10 cellular contexts compared by ENCODE assay signal in the genomic region with DNA sequence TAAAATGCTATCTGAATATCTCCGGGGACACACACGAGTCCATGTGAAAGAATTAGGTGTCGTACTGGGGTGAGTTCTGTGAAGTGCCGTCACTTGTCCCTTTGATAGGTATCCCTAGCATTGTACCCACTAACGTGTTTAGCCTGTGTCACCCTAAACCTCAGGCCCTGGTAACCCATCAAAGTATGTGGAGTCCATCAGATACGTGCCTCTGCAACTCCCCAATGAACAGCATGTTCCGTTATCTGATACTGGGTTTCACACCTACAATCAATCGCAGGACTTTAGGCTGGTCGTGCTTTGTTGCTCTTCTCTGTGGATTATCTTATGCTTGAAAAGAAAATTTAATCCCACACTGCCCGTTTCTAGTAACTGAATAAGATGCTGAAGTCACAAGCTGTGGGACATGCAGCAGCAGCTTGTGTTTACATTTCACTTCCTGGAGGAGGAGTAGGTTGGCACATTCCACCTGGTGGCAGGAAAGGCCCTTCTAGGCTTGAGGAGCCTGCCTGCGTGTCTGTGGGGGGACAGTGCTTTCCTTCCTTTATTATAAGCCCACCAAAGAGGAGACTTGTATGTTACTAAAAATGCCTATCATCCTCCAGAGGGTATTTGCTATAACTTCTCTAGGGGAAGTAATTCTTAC.
A peak's percentile ranks its signal among the peaks of the same experiment; 100 is the strongest.
DNase-seq lines count a peak whose midpoint lies in the region; ATAC-seq, FAIRE-seq and TF ChIP-seq lines count a peak whose summit lies in the region.
"Had no signal": no experiment of that assay in that cellular context is flagged by ENCODE, and none has a peak within 500 bp of the region (broad histone marks: within the 10 kb centered on the region; RNA-seq: fewer than 3 reads in every experiment).

No MANE protein-coding gene starts in this region.

- H3K36me3 ChIP-seq in GM06990 (ENCODE audit: control insufficient read depth, insufficient read depth, low read length) (no peaks in the 10 kb centered on the region), RWPE2 (ENCODE audit: low read depth) (no peaks in the 10 kb centered on the region), small intestine (ENCODE audit: control insufficient read depth in 2 of 2, insufficient read depth in 2 of 2, low read length in 2 of 2) (no peaks in the 10 kb centered on the region), ascending aorta (peaks cover 13 to 27% of the 10 kb centered on the region in 2 donors)

- peaks cover 47% of the 10 kb centered on the region for H3K36me3 Mint-ChIP-seq in activated CD4-positive, alpha-beta T cell treated with anti-CD3 and anti-CD28 coated beads, Interleukin-2, amount 10 ng/mL, durations not matched to agents 7 days and 5 days (ENCODE audit: low read depth)

- H3K27ac Mint-ChIP-seq in activated CD4-positive, alpha-beta T cell treated with anti-CD3 and anti-CD28 coated beads, Interleukin-2, amount 10 ng/mL, durations not matched to agents 7 days and 5 days: no peak overlapping the region
- H3K27ac Mint-ChIP-seq: T-helper 1 cell treated with Interleukin-12 subunit alpha and Interleukin-12 subunit beta and Interleukin-4 antibody, amounts not matched to agents 30 μg/mL and 1 μg/mL, for 36 hours had no signal

- no peak overlapping the region for H3K4me3 Mint-ChIP-seq in activated CD4-positive, alpha-beta T cell treated with anti-CD3 and anti-CD28 coated beads, Interleukin-2, amount 10 ng/mL, durations not matched to agents 7 days and 5 days
- H3K4me3 Mint-ChIP-seq: T-helper 1 cell treated with Interleukin-12 subunit alpha and Interleukin-12 subunit beta and Interleukin-4 antibody, amounts not matched to agents 30 μg/mL and 1 μg/mL, for 36 hours had no signal

- no peaks in the 10 kb centered on the region for H3K9me3 ChIP-seq in RWPE2 (ENCODE audit: severe bottlenecking)
- H3K9me3 ChIP-seq in small intestine (ENCODE audit: control insufficient read depth, low read depth): no peaks in the 10 kb centered on the region
- no peaks in the 10 kb centered on the region for H3K9me3 ChIP-seq in ascending aorta

- no peaks in the 10 kb centered on the region for H3K27me3 ChIP-seq in GM06990 (replicated peaks; ENCODE audit: control insufficient read depth, insufficient read depth, low read length)
- no peaks in the 10 kb centered on the region for H3K27me3 ChIP-seq in RWPE2 (ENCODE audit: insufficient read depth, poor library complexity, severe bottlenecking)
- H3K27me3 ChIP-seq in small intestine (ENCODE audit: control insufficient read depth in 2 of 2, insufficient read depth in 2 of 2, low read length in 2 of 2): no peaks in the 10 kb centered on the region
- no peaks in the 10 kb centered on the region for H3K27me3 ChIP-seq in ascending aorta

- 73 to 87% (median 75%) methylated on average over 11 of the region's 11 CpGs for WGBS in small intestine, 3 donors

- H3K27me3 Mint-ChIP-seq in activated CD4-positive, alpha-beta T cell treated with anti-CD3 and anti-CD28 coated beads, Interleukin-2, amount 10 ng/mL, durations not matched to agents 7 days and 5 days: no peaks in the 10 kb centered on the region

- DNase-seq in GM06990 (ENCODE audit: extremely low read depth, insufficient read length): no peak
- no peak for DNase-seq in RWPE2 (ENCODE audit: low spot score)
- DNase-seq in fibroblast of villous mesenchyme (ENCODE audit: low read depth): peak; percentile 41
- DNase-seq in small intestine: peak; percentile 13
- DNase-seq in NCI-H345 (lab: John Stamatoyannopoulos, UW): no peak
- no peak for DNase-seq in foreskin melanocyte
- DNase-seq in ascending aorta (ENCODE audit: low spot score in 2 of 2): no peak
- DNase-seq in activated CD4-positive, alpha-beta T cell treated with anti-CD3 and anti-CD28 coated beads, Interleukin-2, amount 10 ng/mL, durations not matched to agents 7 days and 5 days: no peak

- peak; percentile 6 for TF ChIP-seq CTCF in GM06990 (IDR thresholded peaks at IDR 0.05; ENCODE audit: insufficient read depth, low read length, poor library complexity, severe bottlenecking)
- TF ChIP-seq CTCF in RWPE2 (IDR thresholded peaks at IDR 0.05; ENCODE audit: poor library complexity, severe bottlenecking): peak; percentile 44
- peak; percentile 18 for TF ChIP-seq CTCF in fibroblast of villous mesenchyme (IDR thresholded peaks at IDR 0.05; ENCODE audit: insufficient read depth, low read depth, low read length)
- peak in 1 of 3 experiments; percentile 14 for TF ChIP-seq CTCF in ascending aorta (IDR thresholded peaks at IDR 0.05)

- peaks cover 4% of the 10 kb centered on the region for H3K9me3 Mint-ChIP-seq in activated CD4-positive, alpha-beta T cell treated with anti-CD3 and anti-CD28 coated beads, Interleukin-2, amount 10 ng/mL, durations not matched to agents 7 days and 5 days

- FAIRE-seq in small intestine (lab: Jason Lieb, UNC): no peak
- FAIRE-seq: GM18507 had no signal

- intact Hi-C loops in ascending aorta (cut with DNase I): no loop called here

- H3K4me3 ChIP-seq in GM06990 (replicated peaks; ENCODE audit: low read depth, low read length): no peak overlapping the region
- H3K4me3 ChIP-seq in RWPE2 (ENCODE audit: severe bottlenecking): no peak overlapping the region
- no peak overlapping the region for H3K4me3 ChIP-seq in fibroblast of villous mesenchyme (ENCODE audit: low read depth, low read length)
- no peak overlapping the region for H3K4me3 ChIP-seq in small intestine (ENCODE audit: low read depth in 1 of 2, low read length in 2 of 2)
- no peak overlapping the region for H3K4me3 ChIP-seq in ascending aorta

- H3K4me1 ChIP-seq in RWPE2 (ENCODE audit: insufficient read depth, poor library complexity, severe bottlenecking) (no peaks in the 10 kb centered on the region), small intestine (ENCODE audit: control insufficient read depth in 2 of 2, insufficient read depth in 1 of 2, low read depth in 1 of 2, low read length in 1 of 2) (no peaks in the 10 kb centered on the region), ascending aorta (no peaks in the 10 kb centered on the region)

- peak; percentile 65 for ATAC-seq in RWPE2 (ENCODE audit: low read depth)

- H3K4me1 Mint-ChIP-seq in activated CD4-positive, alpha-beta T cell treated with anti-CD3 and anti-CD28 coated beads, Interleukin-2, amount 10 ng/mL, durations not matched to agents 7 days and 5 days: peaks cover 16% of the 10 kb centered on the region

- POLR2A ChIA-PET in activated CD4-positive, alpha-beta T cell treated with anti-CD3 and anti-CD28 coated beads, Interleukin-2, amount 10 ng/mL, durations not matched to agents 7 days and 5 days (lab: Charles Lee): no interaction called here

- H3K27ac ChIP-seq in RWPE2 (ENCODE audit: poor library complexity, severe bottlenecking) (no peak overlapping the region), small intestine (ENCODE audit: low read depth in 1 of 2, low read length in 1 of 2) (peak overlapping the region in 1 of 2 donors; percentile 6), ascending aorta (no peak overlapping the region)

- CTCF ChIA-PET in activated CD4-positive, alpha-beta T cell treated with anti-CD3 and anti-CD28 coated beads, Interleukin-2, amount 10 ng/mL, durations not matched to agents 7 days and 5 days (lab: Charles Lee): interaction anchor here (0.8 to 1.6 kb wide), 2 partner anchors 8 to 133 kb away, joined by 3 to 4 read pairs; no protein-coding TSS in a partner anchor

Comparison
In these comparisons a context has a peak if more than half of its experiments do, and no peak if none do; other contexts are left out.
1. DNase-seq: peak in fibroblast of villous mesenchyme (single experiment) and small intestine (single experiment); none in GM06990 (single experiment), RWPE2 (single experiment), NCI-H345 (single experiment), foreskin melanocyte (single experiment), ascending aorta (0 of 2) and activated CD4-positive, alpha-beta T cell treated with anti-CD3 and anti-CD28 coated beads, Interleukin-2, amount 10 ng/mL, durations not matched to agents 7 days and 5 days (single experiment).